In genomic region chr12:92070054-92070863, GRCh38 we compare ENCODE assay signal across 11 cellular contexts.
DNase-seq lines count a peak whose midpoint lies in the region; ATAC-seq, FAIRE-seq and TF ChIP-seq lines count a peak whose summit lies in the region.
"Had no signal": no experiment of that assay in that cellular context is flagged by ENCODE, and none has a peak within 500 bp of the region (broad histone marks: within the 10 kb centered on the region; RNA-seq: fewer than 3 reads in every experiment).

No MANE protein-coding gene starts in this region.

- TF ChIP-seq CTCF in CD4-positive, alpha-beta T cell (IDR thresholded peaks at IDR 0.05): no peak

- H3K4me3 Mint-ChIP-seq in CD4-positive, alpha-beta T cell: no peak overlapping the region
- H3K4me3 Mint-ChIP-seq: activated B cell treated with CpG ODN at 0.5 μM for 24 hours had no signal

- POLR2A ChIA-PET in CD4-positive, alpha-beta T cell (lab: Charles Lee): interaction anchor here (1.2 kb wide), 1 partner anchor 39 kb away, joined by 3 read pairs; no protein-coding TSS in a partner anchor

- H3K9me3 ChIP-seq in CD4-positive, alpha-beta T cell (ENCODE audit: control insufficient read depth, low read length): no peaks in the 10 kb centered on the region
- H3K9me3 ChIP-seq: thoracic aorta had no signal

- H3K4me1 Mint-ChIP-seq in CD4-positive, alpha-beta T cell (ENCODE audit: low read depth): peaks cover 35% of the 10 kb centered on the region

- no peak for DNase-seq in CD4-positive, alpha-beta T cell
- peak; percentile 39 for DNase-seq in RCC 7860 (ENCODE audit: low spot score)
- peak; percentile 74 for DNase-seq in mucosa of gallbladder (ENCODE audit: low spot score)
- no peak for DNase-seq in SKM-1 treated with dmso at 0.1 percent for 144 hours (lab: John Stamatoyannopoulos, UW; ENCODE audit: unreplicated experiment)
- DNase-seq in NCI-H1694 treated with DMSO at 0.1 percent for 48 hours (lab: John Stamatoyannopoulos, UW): no peak
- no peak for DNase-seq in G401 (ENCODE audit: low spot score)
- DNase-seq: activated B cell treated with CpG ODN at 0.5 μM for 24 hours; activated effector memory CD4-positive, alpha-beta T cell treated with anti-CD3 and anti-CD28 coated beads, Interleukin-2, amount 50 U/mL, for 16 hours had no signal

- in situ Hi-C loops in G401 (cut with HindIII; ENCODE audit: low sequenced_read_pairs): no loop called here

- peaks cover 3% of the 10 kb centered on the region for H3K9me3 Mint-ChIP-seq in CD4-positive, alpha-beta T cell
- H3K9me3 Mint-ChIP-seq: activated B cell treated with CpG ODN at 0.5 μM for 24 hours had no signal

- no peak for ATAC-seq in CD4-positive, alpha-beta T cell (ENCODE audit: poor library complexity)
- ATAC-seq in HG02642 (IDR thresholded peaks at IDR 0.05; ENCODE audit: poor library complexity, unreplicated experiment) (peak; percentile 68), HG03565 (IDR thresholded peaks at IDR 0.05; ENCODE audit: unreplicated experiment) (no peak)

- peak; percentile 50 for FAIRE-seq in RCC 7860 (lab: Jason Lieb, UNC)

- CTCF ChIA-PET in CD4-positive, alpha-beta T cell (lab: Charles Lee): no interaction called here

- H3K27ac Mint-ChIP-seq in CD4-positive, alpha-beta T cell: peak overlapping the region; percentile 12
- H3K27ac Mint-ChIP-seq: activated B cell treated with CpG ODN at 0.5 μM for 24 hours had no signal

- no peaks in the 10 kb centered on the region for H3K27me3 Mint-ChIP-seq in CD4-positive, alpha-beta T cell
- H3K27me3 Mint-ChIP-seq: activated B cell treated with CpG ODN at 0.5 μM for 24 hours had no signal

- H3K36me3 Mint-ChIP-seq in CD4-positive, alpha-beta T cell (ENCODE audit: low read depth): peaks cover 6% of the 10 kb centered on the region

- intact Hi-C loops in CD4-positive, alpha-beta T cell (cut with DNase I, micrococcal nuclease): no loop called here

- H3K27ac ChIP-seq in CD4-positive, alpha-beta T cell (ENCODE audit: low read depth, low read length): no peak overlapping the region
- H3K27ac ChIP-seq: thoracic aorta had no signal

- no peaks in the 10 kb centered on the region for H3K27me3 ChIP-seq in CD4-positive, alpha-beta T cell (ENCODE audit: control insufficient read depth, insufficient read depth, low read length)

Comparison
In these comparisons a context has a peak if more than half of its experiments do, and no peak if none do; other contexts are left out.
1. DNase-seq: peak in RCC 7860 (single experiment) and mucosa of gallbladder (single experiment); none in CD4-positive, alpha-beta T cell (0 of 10), SKM-1 treated with dmso at 0.1 percent for 144 hours (single experiment), NCI-H1694 treated with DMSO at 0.1 percent for 48 hours (single experiment) and G401 (single experiment).